ENCODE assay signal across 17 cellular contexts in genomic region chrX:109440475-109440874, GRCh38. TPM values are rescaled to one million over a fixed set of nuclear protein-coding genes. Genes with fewer than 3 reads are reported as not detected.
DNase-seq lines count a peak whose midpoint lies in the region; ATAC-seq lines count a peak whose summit lies in the region.
"Had no signal": no experiment of that assay in that cellular context is flagged by ENCODE, and none has a peak within 500 bp of the region (broad histone marks: within the 10 kb centered on the region; RNA-seq: fewer than 3 reads in every experiment).

No MANE protein-coding gene starts in this region.

- no peak overlapping the region for H3K27ac Mint-ChIP-seq in naive thymus-derived CD4-positive, alpha-beta T cell
- H3K27ac Mint-ChIP-seq: activated CD4-positive, alpha-beta T cell treated with anti-CD3 and anti-CD28 coated beads, Interleukin-2, amount 10 ng/mL, durations not matched to agents 7 days and 5 days; activated naive CD8-positive, alpha-beta T cell had no signal

- intact Hi-C loops in naive thymus-derived CD4-positive, alpha-beta T cell (cut with micrococcal nuclease) = no loop called here

- H3K36me3 ChIP-seq in naive thymus-derived CD4-positive, alpha-beta T cell (ENCODE audit: control insufficient read depth in 2 of 3, insufficient read depth in 3 of 3, low read length in 3 of 3) = no peaks in the 10 kb centered on the region
- H3K36me3 ChIP-seq: ovary had no signal

- H3K9me3 ChIP-seq in naive thymus-derived CD4-positive, alpha-beta T cell (ENCODE audit: control insufficient read depth in 2 of 3, low read length in 3 of 3) = no peaks in the 10 kb centered on the region
- H3K9me3 ChIP-seq: ovary had no signal

- no peak overlapping the region for H3K4me3 ChIP-seq in naive thymus-derived CD4-positive, alpha-beta T cell (ENCODE audit: low read length)
- H3K4me3 ChIP-seq: dorsolateral prefrontal cortex, ovary had no signal

- no peak overlapping the region for H3K4me3 Mint-ChIP-seq in naive thymus-derived CD4-positive, alpha-beta T cell
- H3K4me3 Mint-ChIP-seq: activated CD4-positive, alpha-beta T cell treated with anti-CD3 and anti-CD28 coated beads, Interleukin-2, amount 10 ng/mL, durations not matched to agents 7 days and 5 days; activated naive CD8-positive, alpha-beta T cell; CD14-positive monocyte had no signal

- H3K4me1 ChIP-seq in naive thymus-derived CD4-positive, alpha-beta T cell (ENCODE audit: control insufficient read depth in 2 of 2, insufficient read depth in 2 of 2, low read length in 2 of 2) = no peaks in the 10 kb centered on the region

- peaks cover 0 to 5% (median 0%) of the 10 kb centered on the region in 5 donors for H3K27me3 Mint-ChIP-seq in naive thymus-derived CD4-positive, alpha-beta T cell
- H3K27me3 Mint-ChIP-seq: activated CD4-positive, alpha-beta T cell treated with anti-CD3 and anti-CD28 coated beads, Interleukin-2, amount 10 ng/mL, durations not matched to agents 7 days and 5 days had no signal

- H3K4me1 Mint-ChIP-seq in naive thymus-derived CD4-positive, alpha-beta T cell = no peaks in the 10 kb centered on the region
- H3K4me1 Mint-ChIP-seq: activated CD4-positive, alpha-beta T cell treated with anti-CD3 and anti-CD28 coated beads, Interleukin-2, amount 10 ng/mL, durations not matched to agents 7 days and 5 days had no signal

- no peak overlapping the region for H3K27ac ChIP-seq in naive thymus-derived CD4-positive, alpha-beta T cell (ENCODE audit: low read depth, low read length)
- H3K27ac ChIP-seq: dorsolateral prefrontal cortex, ovary had no signal

- H3K9me3 Mint-ChIP-seq in naive thymus-derived CD4-positive, alpha-beta T cell = peaks cover 0 to 2% (median 0%) of the 10 kb centered on the region in 11 donors
- H3K9me3 Mint-ChIP-seq: activated CD4-positive, alpha-beta T cell treated with anti-CD3 and anti-CD28 coated beads, Interleukin-2, amount 10 ng/mL, durations not matched to agents 7 days and 5 days had no signal

- no peaks in the 10 kb centered on the region for H3K27me3 ChIP-seq in naive thymus-derived CD4-positive, alpha-beta T cell (ENCODE audit: control insufficient read depth in 2 of 2, insufficient read depth in 2 of 2, low read length in 2 of 2)
- H3K27me3 ChIP-seq: ovary had no signal

- POLR2A ChIA-PET in naive thymus-derived CD4-positive, alpha-beta T cell (lab: Charles Lee) = no interaction called here

- H3K36me3 Mint-ChIP-seq in naive thymus-derived CD4-positive, alpha-beta T cell = no peaks in the 10 kb centered on the region
- H3K36me3 Mint-ChIP-seq: activated naive CD8-positive, alpha-beta T cell; CD14-positive monocyte had no signal

- peak; percentile 64 for DNase-seq in SKM-1 treated with dmso at 0.1 percent for 144 hours (lab: John Stamatoyannopoulos, UW; ENCODE audit: unreplicated experiment)
- DNase-seq in DMS114 treated with DMSO at 0.1 percent for 48 hours (lab: John Stamatoyannopoulos, UW; ENCODE audit: unreplicated experiment) = no peak
- DNase-seq in stimulated activated CD4-positive, alpha-beta T cell treated with anti-CD3 and anti-CD28 coated beads, Interleukin-4, amount 100 ng/mL, for 4 hours = no peak
- DNase-seq in naive thymus-derived CD4-positive, alpha-beta T cell = no peak
- no peak for DNase-seq in NCI-H446 treated with DMSO at 0.1 percent for 48 hours (lab: John Stamatoyannopoulos, UW)
- DNase-seq: activated CD4-positive, alpha-beta T cell treated with anti-CD3 and anti-CD28 coated beads, Interleukin-2, amount 10 ng/mL, durations not matched to agents 7 days and 5 days; dorsolateral prefrontal cortex; hypothalamus; mammary epithelial cell; NCI-H2227 treated with DMSO at 0.1 percent for 48 hours; ovary had no signal

- CTCF ChIA-PET in naive thymus-derived CD4-positive, alpha-beta T cell (lab: Charles Lee) = no interaction called here

- ATAC-seq in GM18907 (IDR thresholded peaks at IDR 0.05; ENCODE audit: unreplicated experiment) = peak; percentile 53
- ATAC-seq in GM21717 (IDR thresholded peaks at IDR 0.05; ENCODE audit: unreplicated experiment) = peak; percentile 69
- peak; percentile 56 for ATAC-seq in HG03342 (IDR thresholded peaks at IDR 0.05; ENCODE audit: unreplicated experiment)
- ATAC-seq in naive thymus-derived CD4-positive, alpha-beta T cell = no peak

RNA-seq across cellular contexts. Expression of gene GUCY2F, which starts 41.4 kb away (rescaled TPM):
- not detected for total RNA-seq in naive thymus-derived CD4-positive, alpha-beta T cell
- polyA plus RNA-seq in naive thymus-derived CD4-positive, alpha-beta T cell = not detected
- total RNA-seq: activated CD4-positive, alpha-beta T cell treated with anti-CD3 and anti-CD28 coated beads, Interleukin-2, amount 10 ng/mL, durations not matched to agents 7 days and 5 days; mammary epithelial cell; ovary; SK-MEL-5 had no signal
- polyA plus RNA-seq: CD14-positive monocyte, mammary epithelial cell, ovary had no signal
